In genomic region chr15:75361989-75362641, GRCh38 we compare ENCODE assay signal across 16 cellular contexts.
"Had no signal": no experiment of that assay in that cellular context is flagged by ENCODE, and none has a peak within 500 bp of the region (broad histone marks: within the 10 kb centered on the region; RNA-seq: fewer than 3 reads in every experiment).

No MANE protein-coding gene starts in this region.

- H3K4me3 ChIP-seq: body of pancreas, pancreas, smooth muscle cell had no signal

- H3K4me2 ChIP-seq: smooth muscle cell had no signal

- H3K9me3 ChIP-seq: body of pancreas, pancreas had no signal

- DNase-seq: activated CD4-positive, alpha-beta T cell treated with anti-CD3 and anti-CD28 coated beads, Interleukin-2, amount 10 ng/mL, durations not matched to agents 24 days and 14 days; activated CD4-positive, CD25-positive, alpha-beta regulatory T cell; activated naive CD4-positive, alpha-beta T cell; activated naive CD8-positive, alpha-beta T cell treated with anti-CD3 and anti-CD28 coated beads for 36 hours; body of pancreas; effector memory CD8-positive, alpha-beta T cell; foreskin fibroblast; left ventricle myocardium superior; naive thymus-derived CD8-positive, alpha-beta T cell; stimulated activated CD4-positive, alpha-beta T cell treated with anti-CD3 and anti-CD28 coated beads, Interleukin-4, amount 100 ng/mL, for 1 hour; stimulated activated naive CD8-positive, alpha-beta T cell treated with anti-CD3 and anti-CD28 coated beads, Interleukin-15, amount 100 ng/mL, for 72 hours; T1000; trophoblast cell had no signal

- H3K27me3 ChIP-seq: body of pancreas, pancreas had no signal

- ATAC-seq: body of pancreas; effector memory CD8-positive, alpha-beta T cell; left ventricle myocardium superior; naive thymus-derived CD8-positive, alpha-beta T cell; pancreas; sciatic nerve; stimulated activated naive CD8-positive, alpha-beta T cell treated with anti-CD3 and anti-CD28 coated beads, Interleukin-15, amount 100 ng/mL, for 72 hours had no signal

- H3K27ac ChIP-seq: body of pancreas, pancreas had no signal
